In the genomic region with DNA sequence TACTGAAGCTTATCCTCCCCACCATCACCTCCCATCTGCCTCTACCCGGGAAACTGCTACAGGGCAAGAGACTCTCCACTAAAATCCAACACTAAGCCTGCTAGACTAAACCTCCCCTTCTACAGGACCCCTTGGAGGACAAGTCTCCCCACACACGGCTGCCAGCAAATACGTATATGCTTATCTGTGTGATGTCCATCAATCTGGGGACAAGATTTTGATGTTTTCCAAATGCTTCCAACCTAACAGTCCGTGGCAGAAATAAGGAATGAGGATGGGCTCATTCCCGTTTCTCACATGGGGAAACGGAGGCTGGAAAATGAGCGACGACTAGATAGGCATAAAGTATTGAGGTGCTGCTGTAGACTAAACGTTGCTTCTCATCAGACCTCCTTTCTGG, we compare ENCODE assay signal across 11 cellular contexts. TPM values are rescaled to one million over a fixed set of nuclear protein-coding genes. Genes with fewer than 3 reads are reported as not detected.
DNase-seq lines count a peak whose midpoint lies in the region; ATAC-seq and TF ChIP-seq lines count a peak whose summit lies in the region.
"Had no signal": no experiment of that assay in that cellular context is flagged by ENCODE, and none has a peak within 500 bp of the region (broad histone marks: within the 10 kb centered on the region; RNA-seq: fewer than 3 reads in every experiment).

No MANE protein-coding gene starts in this region.

- peaks cover 0 to 26% of the 10 kb centered on the region in 2 donors for H3K27me3 ChIP-seq in left lung
- peaks cover 20% of the 10 kb centered on the region for H3K27me3 ChIP-seq in suprapubic skin
- H3K27me3 ChIP-seq in foreskin keratinocyte, result peaks cover 38% of the 10 kb centered on the region

- TF ChIP-seq EP300 in suprapubic skin (IDR thresholded peaks at IDR 0.05), result no peak

- H3K9me3 Mint-ChIP-seq in activated T-cell treated with anti-CD3 and anti-CD28 coated beads, Interleukin-2, amount 50 U/mL, for 24 hours, result no peaks in the 10 kb centered on the region
- H3K9me3 Mint-ChIP-seq in activated T-helper 1 cell treated with anti-CD3 and anti-CD28 coated beads, Interleukin-12 subunit alpha, Interleukin-12 subunit beta, Interleukin-2, Interleukin-4 antibody, amounts not matched to agents 30 ng/mL and 10 ng/mL and 1 ng/mL, durations not matched to agents 14 hours and 24 hours and 36 hours, result peaks cover 6% of the 10 kb centered on the region

- ATAC-seq in left lung (no peak), foreskin keratinocyte (no peak), HG02870 (IDR thresholded peaks at IDR 0.05; ENCODE audit: unreplicated experiment) (no peak)
- ATAC-seq: right cardiac atrium had no signal

- WGBS in suprapubic skin, result 81% methylated on average over 9 of the region's 9 CpGs

- H3K36me3 Mint-ChIP-seq in activated T-cell treated with anti-CD3 and anti-CD28 coated beads, Interleukin-2, amount 50 U/mL, for 24 hours (ENCODE audit: low read depth), result peaks cover 55% of the 10 kb centered on the region
- peaks cover 45% of the 10 kb centered on the region for H3K36me3 Mint-ChIP-seq in activated T-helper 1 cell treated with anti-CD3 and anti-CD28 coated beads, Interleukin-12 subunit alpha, Interleukin-12 subunit beta, Interleukin-2, Interleukin-4 antibody, amounts not matched to agents 30 ng/mL and 10 ng/mL and 1 ng/mL, durations not matched to agents 14 hours and 24 hours and 36 hours (ENCODE audit: low read depth)

- H3K4me3 ChIP-seq in left lung (peak overlapping the region; percentile 51 to 63), suprapubic skin (peak overlapping the region; percentile 48)

- no peak for TF ChIP-seq POLR2A in suprapubic skin (IDR thresholded peaks at IDR 0.05)

- peaks cover 62% of the 10 kb centered on the region for H3K4me1 Mint-ChIP-seq in activated T-cell treated with anti-CD3 and anti-CD28 coated beads, Interleukin-2, amount 50 U/mL, for 24 hours (ENCODE audit: low read depth)
- H3K4me1 Mint-ChIP-seq in activated T-helper 1 cell treated with anti-CD3 and anti-CD28 coated beads, Interleukin-12 subunit alpha, Interleukin-12 subunit beta, Interleukin-2, Interleukin-4 antibody, amounts not matched to agents 30 ng/mL and 10 ng/mL and 1 ng/mL, durations not matched to agents 14 hours and 24 hours and 36 hours (ENCODE audit: low read depth), result peaks cover 71% of the 10 kb centered on the region

- H3K36me3 ChIP-seq in left lung (no peaks in the 10 kb centered on the region), suprapubic skin (no peaks in the 10 kb centered on the region)

- TF ChIP-seq CTCF in left lung (IDR thresholded peaks at IDR 0.05) (no peak), suprapubic skin (IDR thresholded peaks at IDR 0.05) (no peak), foreskin keratinocyte (conservative IDR thresholded peaks at IDR 0.05) (no peak)

- H3K4me3 Mint-ChIP-seq in activated T-cell treated with anti-CD3 and anti-CD28 coated beads, Interleukin-2, amount 50 U/mL, for 24 hours, result peak overlapping the region; percentile 90
- peak overlapping the region; percentile 88 for H3K4me3 Mint-ChIP-seq in activated T-helper 1 cell treated with anti-CD3 and anti-CD28 coated beads, Interleukin-12 subunit alpha, Interleukin-12 subunit beta, Interleukin-2, Interleukin-4 antibody, amounts not matched to agents 30 ng/mL and 10 ng/mL and 1 ng/mL, durations not matched to agents 14 hours and 24 hours and 36 hours

- H3K9me3 ChIP-seq in left lung, result no peaks in the 10 kb centered on the region
- H3K9me3 ChIP-seq in suprapubic skin, result no peaks in the 10 kb centered on the region

- peak overlapping the region; percentile 33 to 81 for H3K27ac ChIP-seq in left lung
- peak overlapping the region; percentile 56 for H3K27ac ChIP-seq in suprapubic skin
- H3K27ac ChIP-seq in foreskin keratinocyte, result no peak overlapping the region

- H3K27me3 Mint-ChIP-seq in activated T-cell treated with anti-CD3 and anti-CD28 coated beads, Interleukin-2, amount 50 U/mL, for 24 hours, result peaks cover 13% of the 10 kb centered on the region
- no peaks in the 10 kb centered on the region for H3K27me3 Mint-ChIP-seq in activated T-helper 1 cell treated with anti-CD3 and anti-CD28 coated beads, Interleukin-12 subunit alpha, Interleukin-12 subunit beta, Interleukin-2, Interleukin-4 antibody, amounts not matched to agents 30 ng/mL and 10 ng/mL and 1 ng/mL, durations not matched to agents 14 hours and 24 hours and 36 hours (ENCODE audit: insufficient read depth)

- peaks cover 29 to 66% of the 10 kb centered on the region in 2 donors for H3K4me1 ChIP-seq in left lung
- H3K4me1 ChIP-seq in suprapubic skin, result peaks cover 20% of the 10 kb centered on the region
- no peaks in the 10 kb centered on the region for H3K4me1 ChIP-seq in foreskin keratinocyte

- DNase-seq in activated T-cell treated with anti-CD3 and anti-CD28 coated beads, Interleukin-2, amount 50 U/mL, for 24 hours, result no peak
- DNase-seq in activated T-cell treated with anti-CD3 and anti-CD28 coated beads, Interleukin-2, amount 50 U/mL, for 48 hours, result no peak
- no peak for DNase-seq in activated T-helper 1 cell treated with anti-CD3 and anti-CD28 coated beads, Interleukin-12 subunit alpha, Interleukin-12 subunit beta, Interleukin-2, Interleukin-4 antibody, amounts not matched to agents 30 ng/mL and 10 ng/mL and 1 ng/mL, durations not matched to agents 14 hours and 24 hours and 36 hours (ENCODE audit: low spot score)
- no peak for DNase-seq in left lung
- no peak for DNase-seq in suprapubic skin (ENCODE audit: low spot score in 2 of 2)
- DNase-seq in KG1 (lab: John Stamatoyannopoulos, UW), result no peak
- DNase-seq in foreskin keratinocyte, result no peak
- DNase-seq: activated CD4-positive, CD25-positive, alpha-beta regulatory T cell; right cardiac atrium had no signal

- intact Hi-C loops in activated T-helper 1 cell treated with anti-CD3 and anti-CD28 coated beads, Interleukin-12 subunit alpha, Interleukin-12 subunit beta, Interleukin-2, Interleukin-4 antibody, amounts not matched to agents 30 ng/mL and 10 ng/mL and 1 ng/mL, durations not matched to agents 14 hours and 24 hours and 36 hours (cut with micrococcal nuclease), result loop anchor here (5.0 kb wide), 1 partner anchor 1845 kb away; a partner anchor contains a TSS
- intact Hi-C loops in left lung (cut with DNase I), result no loop called here

- peak overlapping the region; percentile 90 for H3K27ac Mint-ChIP-seq in activated T-cell treated with anti-CD3 and anti-CD28 coated beads, Interleukin-2, amount 50 U/mL, for 24 hours
- peak overlapping the region; percentile 94 for H3K27ac Mint-ChIP-seq in activated T-helper 1 cell treated with anti-CD3 and anti-CD28 coated beads, Interleukin-12 subunit alpha, Interleukin-12 subunit beta, Interleukin-2, Interleukin-4 antibody, amounts not matched to agents 30 ng/mL and 10 ng/mL and 1 ng/mL, durations not matched to agents 14 hours and 24 hours and 36 hours

RNA-seq across cellular contexts. Expression of a gene that starts 1.8 kb away (rescaled TPM):
- total RNA-seq in activated T-helper 1 cell treated with anti-CD3 and anti-CD28 coated beads, Interleukin-12 subunit alpha, Interleukin-12 subunit beta, Interleukin-2, Interleukin-4 antibody, amounts not matched to agents 30 ng/mL and 10 ng/mL and 1 ng/mL, durations not matched to agents 14 hours and 24 hours and 36 hours, result 36.7 and 38.7 TPM in 2 replicates
- total RNA-seq in left lung (10 to 100 TPM; 12.6 to 14.5 TPM), suprapubic skin (10 to 100 TPM; 18.6 to 43.9 (median 26.3) TPM), foreskin keratinocyte (0.04 TPM in 1 of 2 replicates, not detected in the other)
- 0.02 TPM in 2 replicates for polyA plus RNA-seq in foreskin keratinocyte
- polyA plus RNA-seq: keratinocyte had no signal

Comparison
In these comparisons a context has a peak if more than half of its experiments do, and no peak if none do; other contexts are left out.
1. RNA of a gene that starts 1.8 kb away (total RNA-seq): 36.7 to 38.7 TPM in activated T-helper 1 cell treated with anti-CD3 and anti-CD28 coated beads, Interleukin-12 subunit alpha, Interleukin-12 subunit beta, Interleukin-2, Interleukin-4 antibody, amounts not matched to agents 30 ng/mL and 10 ng/mL and 1 ng/mL, durations not matched to agents 14 hours and 24 hours and 36 hours, 18.6 to 43.9 TPM in suprapubic skin and 12.6 to 14.5 TPM in left lung; 0.04 TPM in foreskin keratinocyte; every median in the first group is over 10 times any median in the second.